ENCODE assay signal across 10 cellular contexts in the genomic region with DNA sequence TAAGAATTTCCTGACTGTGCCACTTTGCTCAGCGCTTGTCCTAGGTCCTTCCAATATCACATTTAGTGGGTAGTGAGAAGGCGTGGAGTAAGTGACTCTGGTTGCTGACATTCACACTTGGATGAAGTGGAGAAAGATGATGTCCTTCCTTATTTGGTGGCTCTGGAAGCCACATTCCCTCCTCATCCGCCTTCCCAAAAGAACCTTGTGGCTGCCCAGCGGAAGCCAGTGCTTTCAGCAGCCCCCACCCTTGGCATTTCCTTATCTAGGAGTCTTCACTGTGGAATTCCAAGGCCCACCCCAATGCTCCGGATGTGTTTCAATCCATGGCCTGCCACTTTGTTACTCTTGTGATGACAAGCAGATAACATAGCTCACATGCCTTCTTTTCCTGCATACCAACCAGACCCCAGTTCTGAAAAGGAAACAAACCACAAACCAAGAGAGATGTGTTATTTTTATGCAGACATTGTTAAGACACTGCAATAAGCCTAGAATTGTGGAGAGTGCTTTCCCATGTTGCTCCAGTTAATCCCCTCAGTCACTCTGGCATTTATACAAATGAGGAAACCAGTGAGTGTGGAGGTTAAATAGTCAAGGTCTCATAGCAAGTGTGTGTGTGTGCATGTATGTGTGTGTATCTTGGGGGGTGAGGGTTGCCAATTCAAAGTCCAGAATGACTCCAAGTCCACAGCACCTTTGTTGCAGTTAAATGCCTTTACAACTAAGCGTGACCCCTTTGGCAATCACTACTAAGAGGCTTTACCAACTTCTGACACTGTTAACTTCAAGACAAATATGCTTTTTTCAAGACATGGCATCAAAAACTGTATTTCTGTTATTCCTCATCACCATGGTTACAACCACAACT. TPM values are rescaled to one million over a fixed set of nuclear protein-coding genes. Genes with fewer than 3 reads are reported as not detected.
A peak's percentile ranks its signal among the peaks of the same experiment; 100 is the strongest.
DNase-seq lines count a peak whose midpoint lies in the region; ATAC-seq lines count a peak whose summit lies in the region.
"Had no signal": no experiment of that assay in that cellular context is flagged by ENCODE, and none has a peak within 500 bp of the region (broad histone marks: within the 10 kb centered on the region; RNA-seq: fewer than 3 reads in every experiment).

No MANE protein-coding gene starts in this region.

- H3K27ac Mint-ChIP-seq in T-helper 2 cell treated with Interferon-gamma antibody and Interleukin-4, amounts not matched to agents 5 μg/mL and 100 μg/mL, for 36 hours: no peak overlapping the region
- H3K27ac Mint-ChIP-seq: IgD-negative memory B cell had no signal

- DNase-seq in EL: peak; percentile 97
- DNase-seq in SW 1271 (lab: John Stamatoyannopoulos, UW): peak; percentile 78 to 88
- DNase-seq in Right ventricle myocardium inferior (ENCODE audit: missing footprints): no peak
- peak; percentile 98 for DNase-seq in pulmonary artery endothelial cell (ENCODE audit: low read depth, low spot score)
- no peak for DNase-seq in NCI-H524 treated with DMSO at 0.1 percent for 48 hours (lab: John Stamatoyannopoulos, UW)
- DNase-seq in T-helper 2 cell treated with Interferon-gamma antibody and Interleukin-4, amounts not matched to agents 5 μg/mL and 100 μg/mL, for 36 hours (ENCODE audit: low spot score): no peak
- DNase-seq: activated CD8-positive, alpha-beta memory T cell treated with anti-CD3 and anti-CD28 coated beads, Interleukin-2, amount 50 U/mL, for 4 hours had no signal

- no peaks in the 10 kb centered on the region for H3K9me3 Mint-ChIP-seq in T-helper 2 cell treated with Interferon-gamma antibody and Interleukin-4, amounts not matched to agents 5 μg/mL and 100 μg/mL, for 36 hours
- H3K9me3 Mint-ChIP-seq: IgD-negative memory B cell had no signal

- peaks cover 8% of the 10 kb centered on the region for H3K4me1 Mint-ChIP-seq in T-helper 2 cell treated with Interferon-gamma antibody and Interleukin-4, amounts not matched to agents 5 μg/mL and 100 μg/mL, for 36 hours (ENCODE audit: low read depth)
- H3K4me1 Mint-ChIP-seq: IgD-negative memory B cell had no signal

- peak; percentile 86 for ATAC-seq in Right ventricle myocardium inferior
- ATAC-seq in HG03342 (IDR thresholded peaks at IDR 0.05; ENCODE audit: unreplicated experiment): no peak
- no peak for ATAC-seq in GM21390 (IDR thresholded peaks at IDR 0.05; ENCODE audit: unreplicated experiment)

- peaks cover 57% of the 10 kb centered on the region for H3K27me3 Mint-ChIP-seq in T-helper 2 cell treated with Interferon-gamma antibody and Interleukin-4, amounts not matched to agents 5 μg/mL and 100 μg/mL, for 36 hours (ENCODE audit: low read depth)

- intact Hi-C loops in Right ventricle myocardium inferior (cut with DNase I): loop anchor here (2.0 kb wide), 1 partner anchor 34 kb away; no protein-coding TSS in a partner anchor

- no peaks in the 10 kb centered on the region for H3K36me3 Mint-ChIP-seq in T-helper 2 cell treated with Interferon-gamma antibody and Interleukin-4, amounts not matched to agents 5 μg/mL and 100 μg/mL, for 36 hours (ENCODE audit: low read depth)
- H3K36me3 Mint-ChIP-seq: IgD-negative memory B cell had no signal

- H3K4me3 Mint-ChIP-seq in T-helper 2 cell treated with Interferon-gamma antibody and Interleukin-4, amounts not matched to agents 5 μg/mL and 100 μg/mL, for 36 hours: no peak overlapping the region
- H3K4me3 Mint-ChIP-seq: IgD-negative memory B cell had no signal

RNA-seq across cellular contexts. Expression of gene ANKRD1, which starts 10.3 kb away (rescaled TPM):
- total RNA-seq in Right ventricle myocardium inferior: 2,249 TPM
- total RNA-seq in pulmonary artery endothelial cell: 660 and 1,189 TPM in 2 replicates

RNA-seq across cellular contexts. Expression of gene RPP30, which starts 59.4 kb away (rescaled TPM):
- total RNA-seq in Right ventricle myocardium inferior (36.7 TPM), pulmonary artery endothelial cell (40.6 and 53.6 TPM in 2 replicates)

Comparison
In these comparisons a context has a peak if more than half of its experiments do, and no peak if none do; other contexts are left out.
1. DNase-seq: peak in EL (single experiment), SW 1271 (2 of 2) and pulmonary artery endothelial cell (single experiment); none in Right ventricle myocardium inferior (single experiment), NCI-H524 treated with DMSO at 0.1 percent for 48 hours (single experiment) and T-helper 2 cell treated with Interferon-gamma antibody and Interleukin-4, amounts not matched to agents 5 μg/mL and 100 μg/mL, for 36 hours (single experiment).